8 cellular contexts compared by ENCODE assay signal in the genomic region with DNA sequence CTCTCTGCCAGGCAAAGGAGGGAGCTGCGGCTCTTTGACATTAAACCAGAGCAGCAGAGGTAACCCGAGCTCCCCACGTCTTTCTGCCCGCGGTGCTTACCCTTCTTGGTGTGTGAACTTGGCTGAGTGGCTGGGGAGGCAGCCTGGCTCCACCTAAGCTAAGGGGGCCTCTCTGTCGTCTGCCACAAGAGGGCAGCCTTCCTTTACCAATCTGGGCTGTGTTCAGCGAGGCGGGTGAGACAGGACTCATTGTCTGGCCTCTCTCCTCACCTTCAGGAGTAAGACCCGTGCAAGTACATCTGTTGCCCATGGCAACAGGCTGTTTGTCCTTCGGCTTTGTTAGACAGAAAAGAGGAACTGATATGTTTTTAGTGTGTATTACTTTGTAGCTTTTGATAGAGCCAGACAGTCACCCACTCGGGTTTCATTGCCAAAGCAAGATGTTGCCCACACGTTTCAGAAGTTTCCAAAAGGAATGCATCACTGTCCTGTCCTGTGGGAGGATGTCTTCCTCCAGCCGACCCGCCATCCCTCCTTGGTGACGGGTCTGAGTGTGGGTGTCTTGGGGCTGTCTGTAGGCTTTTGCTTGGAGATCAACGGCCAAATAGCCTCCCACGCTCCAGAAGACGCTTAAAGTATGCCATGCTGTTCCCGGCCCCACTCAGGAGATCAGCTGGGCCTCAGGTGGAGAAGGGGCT. TPM values are rescaled to one million over a fixed set of nuclear protein-coding genes. Genes with fewer than 3 reads are reported as not detected.
A peak's percentile ranks its signal among the peaks of the same experiment; 100 is the strongest.
DNase-seq lines count a peak whose midpoint lies in the region; ATAC-seq and TF ChIP-seq lines count a peak whose summit lies in the region.

No MANE protein-coding gene starts in this region.

- no peak overlapping the region for H3K4me3 Mint-ChIP-seq in chondrocyte (ENCODE audit: unreplicated experiment)

- DNase-seq in AG10803 (ENCODE audit: low read depth), result peak; percentile 83
- peak; percentile 97 for DNase-seq in NCI-H2227 treated with DMSO at 0.1 percent for 48 hours (lab: John Stamatoyannopoulos, UW)
- peak; percentile 75 for DNase-seq in activated CD4-positive, alpha-beta T cell treated with anti-CD3 and anti-CD28 coated beads for 1 hour
- peak; percentile 91 for DNase-seq in chondrocyte (ENCODE audit: low spot score)
- DNase-seq in left lung, result peak in 1 of 2 donors; percentile 77
- peak; percentile 67 to 80 (median 76) for DNase-seq in stimulated activated CD4-positive, alpha-beta T cell treated with anti-CD3 and anti-CD28 coated beads, TNF-alpha, amount 100 ng/mL, for 24 hours (ENCODE audit: low read depth in 3 of 3)

- no peak overlapping the region for H3K27ac ChIP-seq in left lung

- H3K9me3 ChIP-seq in left lung, result no peaks in the 10 kb centered on the region

- H3K36me3 Mint-ChIP-seq in chondrocyte (ENCODE audit: low read depth), result peaks cover 29% of the 10 kb centered on the region

- H3K27me3 ChIP-seq in left lung, result no peaks in the 10 kb centered on the region

- H3K27me3 Mint-ChIP-seq in chondrocyte (ENCODE audit: low read depth), result no peaks in the 10 kb centered on the region

- H3K9me3 Mint-ChIP-seq in chondrocyte (ENCODE audit: low read depth), result no peaks in the 10 kb centered on the region

- H3K4me1 ChIP-seq in left lung, result peaks cover 7 to 11% of the 10 kb centered on the region in 2 donors

- no peak overlapping the region for H3K4me3 ChIP-seq in AG10803 (ENCODE audit: low read length)
- no peak overlapping the region for H3K4me3 ChIP-seq in left lung

- intact Hi-C loops in left lung (cut with DNase I), result no loop called here

- peak overlapping the region; percentile 73 for H3K27ac Mint-ChIP-seq in chondrocyte (ENCODE audit: unreplicated experiment)

- H3K36me3 ChIP-seq in left lung, result peaks cover 0 to 69% of the 10 kb centered on the region in 2 donors

- ATAC-seq in GM18861 (IDR thresholded peaks at IDR 0.05; ENCODE audit: unreplicated experiment), result peak; percentile 67
- ATAC-seq in HG03066 (IDR thresholded peaks at IDR 0.05; ENCODE audit: low read depth, unreplicated experiment), result peak; percentile 69
- peak; percentile 85 for ATAC-seq in left lung

- H3K4me1 Mint-ChIP-seq in chondrocyte (ENCODE audit: low read depth), result peaks cover 19% of the 10 kb centered on the region

- peak; percentile 93 for TF ChIP-seq CTCF in AG10803 (conservative IDR thresholded peaks at IDR 0.05; ENCODE audit: low read length)
- TF ChIP-seq CTCF in chondrocyte (IDR thresholded peaks at IDR 0.05), result peak; percentile 94
- peak; percentile 80 to 88 for TF ChIP-seq CTCF in left lung (IDR thresholded peaks at IDR 0.05)

RNA-seq across cellular contexts. Expression of a gene that starts 4.6 kb away (rescaled TPM):
- 49.0 to 71.1 TPM (median 49.4 TPM) in 3 replicates for total RNA-seq in chondrocyte
- total RNA-seq in left lung, result 10 to 100 TPM; 49.2 to 66.9 TPM

RNA-seq across cellular contexts. Expression of a gene that starts 54.5 kb away (rescaled TPM):
- 10.1 to 29.4 TPM (median 28.6 TPM) in 3 replicates for total RNA-seq in chondrocyte
- total RNA-seq in left lung, result 1 to 10 TPM; 6.1 to 8.5 TPM
